Comparison of ENCODE assay signal across 10 cellular contexts in genomic region chr6:90383212-90383611, GRCh38.
A peak's percentile ranks its signal among the peaks of the same experiment; 100 is the strongest.
DNase-seq lines count a peak whose midpoint lies in the region; ATAC-seq lines count a peak whose summit lies in the region.
"Had no signal": no experiment of that assay in that cellular context is flagged by ENCODE, and none has a peak within 500 bp of the region (broad histone marks: within the 10 kb centered on the region; RNA-seq: fewer than 3 reads in every experiment).

No MANE protein-coding gene starts in this region.

- peak; percentile 78 for ATAC-seq in GM18508 (IDR thresholded peaks at IDR 0.05; ENCODE audit: insufficient read depth, unreplicated experiment)
- ATAC-seq in GM21526 (IDR thresholded peaks at IDR 0.05; ENCODE audit: low FRiP score, unreplicated experiment) = peak; percentile 61
- ATAC-seq in GM19324 (IDR thresholded peaks at IDR 0.05; ENCODE audit: low FRiP score, unreplicated experiment) = no peak

- peak; percentile 22 to 56 for DNase-seq in Kasumi-1 (lab: John Stamatoyannopoulos, UW)
- DNase-seq in central memory CD4-positive, alpha-beta T cell = peak; percentile 12
- DNase-seq in stimulated activated CD4-positive, alpha-beta T cell treated with anti-CD3 and anti-CD28 coated beads, Interleukin-2, amount 100 ng/mL, for 48 hours = no peak
- DNase-seq in RKO (ENCODE audit: low spot score) = no peak
- DNase-seq in mucosa of gallbladder (ENCODE audit: low spot score) = no peak
- DNase-seq: activated effector memory CD4-positive, alpha-beta T cell treated with anti-CD3 and anti-CD28 coated beads, Interleukin-2, amount 50 U/mL, for 16 hours; endodermal cell had no signal

Comparison
In these comparisons a context has a peak if more than half of its experiments do, and no peak if none do; other contexts are left out.
1. DNase-seq: peak in Kasumi-1 (2 of 2) and central memory CD4-positive, alpha-beta T cell (single experiment); none in stimulated activated CD4-positive, alpha-beta T cell treated with anti-CD3 and anti-CD28 coated beads, Interleukin-2, amount 100 ng/mL, for 48 hours (0 of 2), RKO (single experiment) and mucosa of gallbladder (single experiment).